ENCODE assay signal across 8 cellular contexts in genomic region chr2:216006164-216006663, GRCh38. TPM values are rescaled to one million over a fixed set of nuclear protein-coding genes. Genes with fewer than 3 reads are reported as not detected.
DNase-seq lines count a peak whose midpoint lies in the region; ATAC-seq, FAIRE-seq and TF ChIP-seq lines count a peak whose summit lies in the region.

No MANE protein-coding gene starts in this region.

- POLR2A ChIA-PET in PC-3 (lab: Charles Lee; ENCODE audit: unreplicated experiment) (no interaction called here), K562 (lab: Yijun Ruan, JAX) (interaction anchor here (0.6 to 1.5 kb wide), 4 partner anchors 10 to 77 kb away, joined by 3 to 6 read pairs (median 4); no protein-coding TSS in a partner anchor)

- no peaks in the 10 kb centered on the region for H3K9me2 ChIP-seq in PC-3 (replicated peaks; ENCODE audit: low read length)

- H3K9me1 ChIP-seq in K562 (ENCODE audit: control insufficient read depth, insufficient read depth, low read length), result no peaks in the 10 kb centered on the region

- H2BK12ac ChIP-seq in mesenchymal stem cell (ENCODE audit: low read length in 2 of 2), result no peak overlapping the region

- no peak for TF ChIP-seq POLR2A in K562 (conservative IDR thresholded peaks at IDR 0.05)

- H4K8ac ChIP-seq in mesenchymal stem cell (ENCODE audit: low read length), result peak overlapping the region; percentile 19

- peak overlapping the region; percentile 85 for H3K4me2 ChIP-seq in PC-3 (ENCODE audit: low read length)
- H3K4me2 ChIP-seq in K562 (ENCODE audit: insufficient read depth, low read length), result peak overlapping the region; percentile 27; the same call in 1 of the 2 replicates
- peak overlapping the region; percentile 34 for H3K4me2 ChIP-seq in mesenchymal stem cell (ENCODE audit: low read length, poor library complexity, severe bottlenecking)

- no peaks in the 10 kb centered on the region for H3K27me3 ChIP-seq in PC-3 (ENCODE audit: low read length)
- H3K27me3 ChIP-seq in K562 (ENCODE audit: control insufficient read depth in 2 of 2, insufficient read depth in 2 of 2, low read length in 2 of 2), result no peaks in the 10 kb centered on the region
- peaks cover 0 to 4% of the 10 kb centered on the region in 2 experiments for H3K27me3 ChIP-seq in mesenchymal stem cell (ENCODE audit: control insufficient read depth in 1 of 2, insufficient read depth in 1 of 2, low read length in 2 of 2)

- no peak overlapping the region for H4K91ac ChIP-seq in mesenchymal stem cell (ENCODE audit: low read length)

- H3K9ac ChIP-seq in PC-3 (ENCODE audit: low read length), result peak overlapping the region; percentile 77
- H3K9ac ChIP-seq in K562 (ENCODE audit: insufficient read depth in 1 of 2, low read depth in 2 of 2, low read length in 2 of 2), result peak overlapping the region in 1 of 2 experiments; percentile 29; a peak in 1 of 4 replicates
- peak overlapping the region; percentile 30 for H3K9ac ChIP-seq in mesenchymal stem cell (ENCODE audit: low read length)

- peak overlapping the region in 1 of 2 experiments; percentile 29 for H3K23ac ChIP-seq in mesenchymal stem cell (ENCODE audit: low read length in 2 of 2)

- no peak overlapping the region for H2BK120ac ChIP-seq in mesenchymal stem cell (ENCODE audit: low read depth, low read length)

- no peak for TF ChIP-seq EP300 in K562 (IDR thresholded peaks at IDR 0.05; ENCODE audit: low read length)

- H3K4ac ChIP-seq in mesenchymal stem cell (ENCODE audit: low read depth in 1 of 2, low read length in 2 of 2), result peak overlapping the region in 1 of 2 experiments; percentile 37

- peak; percentile 55 for FAIRE-seq in K562 (lab: Jason Lieb, UNC)

- no peak overlapping the region for H2AFZ ChIP-seq in PC-3 (ENCODE audit: low read length)
- no peak overlapping the region for H2AFZ ChIP-seq in K562 (ENCODE audit: low read depth, low read length)
- peak overlapping the region; percentile 70 for H2AFZ ChIP-seq in mesenchymal stem cell (ENCODE audit: low read depth, low read length)

- TF ChIP-seq CTCF in PC-3 (conservative IDR thresholded peaks at IDR 0.05; ENCODE audit: low read depth, low read length) (no peak), K562 (IDR thresholded peaks at IDR 0.05 in 2 of 3, conservative IDR thresholded peaks at IDR 0.05 in 1 of 3; ENCODE audit: insufficient read depth in 2 of 3, low read depth in 1 of 3, low read length in 3 of 3) (no peak)

- H3K79me2 ChIP-seq in PC-3 (ENCODE audit: low read length) (peaks cover 76% of the 10 kb centered on the region), K562 (ENCODE audit: control insufficient read depth, insufficient read depth, low read length) (no peaks in the 10 kb centered on the region; the same call in 1 of the 3 replicates)

- no peak overlapping the region for H2AK5ac ChIP-seq in mesenchymal stem cell (ENCODE audit: low read length, severe bottlenecking)

- H4K20me1 ChIP-seq in PC-3 (ENCODE audit: low read length) (no peaks in the 10 kb centered on the region), K562 (replicated peaks; ENCODE audit: control insufficient read depth, insufficient read depth, low read length) (no peaks in the 10 kb centered on the region)

- H3K27ac ChIP-seq in PC-3 (ENCODE audit: low read length), result peak overlapping the region; percentile 98
- H3K27ac ChIP-seq in K562 (ENCODE audit: extremely low read depth, low read depth, low read length), result 0 out of 3 replicates have a peak overlapping the region, but pooled peaks have one; percentile 1
- peak overlapping the region; percentile 16 for H3K27ac ChIP-seq in mesenchymal stem cell (ENCODE audit: low read length, poor library complexity, severe bottlenecking)

- intact Hi-C loops in PC-3 (cut with micrococcal nuclease) (loop anchor here (1.0 kb wide), 1 partner anchor 24 kb away; no protein-coding TSS in a partner anchor), K562 (cut with micrococcal nuclease) (no loop called here)

- no peak overlapping the region for H2BK5ac ChIP-seq in mesenchymal stem cell (ENCODE audit: low read depth, low read length, poor library complexity, severe bottlenecking)

- peak overlapping the region; percentile 22 to 34 for H3K18ac ChIP-seq in mesenchymal stem cell (ENCODE audit: low read depth in 1 of 2, low read length in 2 of 2)

- peak overlapping the region; percentile 44 for H3K4me3 ChIP-seq in PC-3 (ENCODE audit: low read length)
- no peak overlapping the region for H3K4me3 ChIP-seq in K562
- H3K4me3 ChIP-seq in mesenchymal stem cell (ENCODE audit: insufficient read depth in 1 of 2, low read depth in 1 of 2, low read length in 2 of 2), result no peak overlapping the region

- CTCF ChIA-PET in PC-3 (lab: Charles Lee) (interaction anchor here (0.6 to 1.0 kb wide), 4 partner anchors 17 to 75 kb away, joined by 3 to 4 read pairs (median 3); no protein-coding TSS in a partner anchor), K562 (lab: Yijun Ruan, JAX; ENCODE audit: low intra/inter-chr PET ratio) (interaction anchor here (0.7 kb wide), 1 partner anchor 17 kb away, joined by 3 read pairs; no protein-coding TSS in a partner anchor)

- DNase-seq in PC-3 (peak; percentile 98), K562 (ENCODE audit: extremely low read depth in 1 of 4, low spot score in 3 of 4) (peak in 2 of 4 experiments; percentile 28 to 53), mesenchymal stem cell (no peak), NCI-H446 treated with DMSO at 0.1 percent for 48 hours (lab: John Stamatoyannopoulos, UW) (no peak), NCI-H526 treated with DMSO at 0.1 percent for 48 hours (lab: John Stamatoyannopoulos, UW) (no peak), HCEC 1CT (no peak)

- ATAC-seq in GM18511 (IDR thresholded peaks at IDR 0.05; ENCODE audit: unreplicated experiment) (peak; percentile 40), HG02588 (IDR thresholded peaks at IDR 0.05; ENCODE audit: unreplicated experiment) (peak; percentile 50), PC-3 (peak; percentile 92), K562 (peak; percentile 45)

- in situ Hi-C loops in K562 (cut with MboI), result no loop called here

- H3K14ac ChIP-seq in mesenchymal stem cell (ENCODE audit: low read length in 2 of 2), result no peak overlapping the region

- no peak overlapping the region for H2BK15ac ChIP-seq in mesenchymal stem cell (ENCODE audit: low read depth, poor library complexity, severe bottlenecking)

- 34% methylated on average over 6 of the region's 10 CpGs for WGBS in K562 (ENCODE audit: insufficient coverage, low coverage, missing lambda C conversion rate)
- 58% methylated on average over 10 of the region's 10 CpGs for WGBS in mesenchymal stem cell

- H3K4me1 ChIP-seq in PC-3 (ENCODE audit: insufficient read depth, low read length) (peaks cover 46% of the 10 kb centered on the region), K562 (replicated peaks in 1 of 2; ENCODE audit: control insufficient read depth in 2 of 2, insufficient read depth in 2 of 2, low read length in 2 of 2) (peaks cover 28 to 41% of the 10 kb centered on the region in 2 experiments), mesenchymal stem cell (ENCODE audit: control insufficient read depth, insufficient read depth, low read depth, low read length) (peaks cover 4% of the 10 kb centered on the region)

- H3K9me3 ChIP-seq in PC-3 (ENCODE audit: low read length) (no peaks in the 10 kb centered on the region), K562 (replicated peaks; ENCODE audit: control insufficient read depth, insufficient read depth, low read depth, low read length) (no peaks in the 10 kb centered on the region), mesenchymal stem cell (ENCODE audit: control insufficient read depth, low read length) (no peaks in the 10 kb centered on the region)

- H3K36me3 ChIP-seq in PC-3 (ENCODE audit: low read depth, low read length) (no peaks in the 10 kb centered on the region), K562 (ENCODE audit: control insufficient read depth, insufficient read depth, low read length) (no peaks in the 10 kb centered on the region), mesenchymal stem cell (ENCODE audit: control insufficient read depth in 1 of 2, insufficient read depth in 2 of 2, low read depth in 1 of 2, low read length in 2 of 2) (no peaks in the 10 kb centered on the region)

- no peak for TF ChIP-seq RAD21 in K562 (CRISPR knock-in tag; conservative IDR thresholded peaks at IDR 0.05 in 1 of 2, IDR thresholded peaks at IDR 0.05 in 1 of 2)

- peaks cover 2% of the 10 kb centered on the region for H3K79me1 ChIP-seq in mesenchymal stem cell (replicated peaks; ENCODE audit: low read length, poor library complexity, severe bottlenecking)

- BruUV-seq in PC-3 (replicated peaks; lab: Mats Ljungman, UMichigan) (no TSS peak), K562 (replicated peaks; lab: Mats Ljungman, UMichigan) (no TSS peak)

- peaks cover 6% of the 10 kb centered on the region for H3F3A ChIP-seq in PC-3 (ENCODE audit: low read length, unreplicated experiment)

TF ChIP-seq in K562, 482 proteins besides CTCF, POLR2A, EP300 and RAD21 (continues in another document):
- TF ChIP-seq ARID1B (IDR thresholded peaks at IDR 0.05), result no peak

RNA-seq across cellular contexts. Expression of gene MREG, which starts 7.1 kb away (rescaled TPM):
- 24.4 and 35.4 TPM in 2 replicates for total RNA-seq in PC-3 (2014; rRNA removed)
- total RNA-seq in K562 (2011; cell fraction: chromatin; rRNA removed; ENCODE audit: low replicate concordance), result 2.7 and 2.9 TPM in 2 replicates
- 1.4 and 2.0 TPM in 2 replicates for total RNA-seq in K562 (2011; cell fraction: nucleolus; rRNA removed)
- 1.5 and 1.8 TPM in 2 replicates for total RNA-seq in K562 (2011; cell fraction: nucleoplasm; rRNA removed)
- 2.9 and 3.6 TPM in 2 replicates for total RNA-seq in K562 (2014; rRNA removed)
- 2.3 and 2.8 TPM in 2 replicates for total RNA-seq in K562 (2014; rRNA removed; fragmentation: Illumina TruSeq; extraction: Trizol)
- total RNA-seq in K562 (2015; rRNA removed; fragmentation: Illumina TruSeq; extraction: Trizol), result 2.0 and 2.1 TPM in 2 replicates
- 3.5 and 3.8 TPM in 2 replicates for total RNA-seq in K562 (2021)
- 1.5 and 2.3 TPM in 2 replicates for polyA plus RNA-seq in K562 (2011; rRNA removed)
- 0.63 and 1.3 TPM in 2 replicates for polyA plus RNA-seq in K562 (2011; cell fraction: cytosol; rRNA removed)
- 1.9 and 2.2 TPM in 2 replicates for polyA plus RNA-seq in K562 (2011; cell fraction: nucleus; rRNA removed)
- 1.3 and 2.3 TPM in 2 replicates for polyA plus RNA-seq in K562 (2012)
- polyA plus RNA-seq in K562 (2014; fragmentation: Illumina TruSeq; extraction: Trizol), result 1.2 and 2.8 TPM in 2 replicates
- 1 to 10 TPM in 1 of 2 experiments, under 1 TPM in 1; 0.77 to 1.0 TPM for polyA plus RNA-seq in K562 (2014; fragmentation: Nextera tagmentation; extraction: Ambion mirVana)
- 2.0 and 2.8 TPM in 2 replicates for polyA plus RNA-seq in K562 (2014; rRNA removed)
- 1.6 and 2.3 TPM in 2 replicates for polyA minus RNA-seq in K562 (2011; rRNA and poly(A)+ RNA removed)
- 1.4 and 1.5 TPM in 2 replicates for polyA minus RNA-seq in K562 (2011; cell fraction: cytosol; rRNA and poly(A)+ RNA removed)
- polyA minus RNA-seq in K562 (2011; cell fraction: nucleus; rRNA and poly(A)+ RNA removed), result 0.81 and 1.4 TPM in 2 replicates
- polyA plus RNA-seq in mesenchymal stem cell (2013, experiment 1 of 2), result 1.2 TPM
- polyA plus RNA-seq in mesenchymal stem cell (2013, experiment 2 of 2), result 1.3 TPM

Comparison
In these comparisons a context has a peak if more than half of its experiments do, and no peak if none do; other contexts are left out.
1. ATAC-seq: peak in every context shown above with its lines; median percentile 92 in PC-3; 50 in HG02588; 45 in K562; 40 in GM18511.
2. H3K27ac ChIP-seq: peak in every context shown above with its lines; median percentile 98 in PC-3; 16 in mesenchymal stem cell; 1 in K562.
3. H3K4me2 ChIP-seq: peak in every context shown above with its lines; median percentile 85 in PC-3; 34 in mesenchymal stem cell; 27 in K562.